In the genomic region with DNA sequence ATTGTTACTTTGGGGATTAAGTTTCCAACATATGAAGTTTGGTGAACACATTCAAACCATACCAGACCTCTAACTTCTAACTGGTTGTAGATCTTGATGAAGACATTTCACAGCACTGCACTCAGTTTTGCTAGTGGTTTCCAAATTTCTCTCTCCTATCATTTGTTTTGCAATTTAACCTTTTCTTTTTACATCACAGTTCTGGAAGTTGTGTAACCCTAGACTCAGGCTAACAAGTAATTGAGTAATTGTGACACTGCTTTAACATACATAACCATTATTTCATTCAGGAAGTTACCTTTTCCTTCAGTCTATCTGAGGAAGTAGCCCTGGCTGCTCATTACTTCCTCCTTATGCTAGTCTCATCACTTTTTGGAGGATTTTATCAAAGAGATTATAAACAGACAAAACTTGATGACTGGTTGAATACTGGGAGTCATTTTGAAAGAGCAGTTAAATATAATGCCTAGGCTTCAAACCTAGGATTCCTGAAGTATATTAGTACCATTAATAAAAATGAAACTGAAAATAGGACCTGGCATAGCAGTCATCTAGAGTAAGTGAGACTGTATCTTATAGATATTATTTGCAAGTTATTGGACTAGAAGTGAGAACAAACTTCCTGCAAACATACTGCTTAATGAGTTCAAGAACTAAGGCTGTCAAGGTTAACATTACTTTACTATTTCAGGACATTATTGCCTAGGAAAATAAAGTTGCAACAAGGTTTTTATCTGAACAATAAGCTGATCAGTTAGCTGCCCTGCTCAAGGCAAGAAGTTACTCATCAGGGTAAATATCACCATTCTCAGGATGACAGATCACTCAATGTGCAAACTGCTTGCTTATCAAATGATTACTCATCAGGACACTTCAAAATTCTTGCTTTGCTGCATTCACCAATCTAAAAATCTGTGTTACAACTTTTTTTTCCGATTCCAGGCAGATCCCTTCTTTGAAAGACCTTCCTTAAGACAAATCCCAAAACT, we compare ENCODE assay signal across 13 cellular contexts. TPM values are rescaled to one million over a fixed set of nuclear protein-coding genes. Genes with fewer than 3 reads are reported as not detected.
DNase-seq lines count a peak whose midpoint lies in the region; ATAC-seq and TF ChIP-seq lines count a peak whose summit lies in the region.
"Had no signal": no experiment of that assay in that cellular context is flagged by ENCODE, and none has a peak within 500 bp of the region (broad histone marks: within the 10 kb centered on the region; RNA-seq: fewer than 3 reads in every experiment).

No MANE protein-coding gene starts in this region.

- no peak overlapping the region for H3K4me2 ChIP-seq in osteoblast (ENCODE audit: insufficient read depth, low read length)

- H3K36me3 Mint-ChIP-seq in activated CD8-positive, alpha-beta memory T cell treated with anti-CD3 and anti-CD28 coated beads, Interleukin-2, amount 10 ng/mL, durations not matched to agents 7 days and 5 days: no peaks in the 10 kb centered on the region

- H3K27ac ChIP-seq in osteoblast (ENCODE audit: low read depth, low read length): no peak overlapping the region

- H3K4me3 Mint-ChIP-seq in activated CD8-positive, alpha-beta memory T cell treated with anti-CD3 and anti-CD28 coated beads, Interleukin-2, amount 10 ng/mL, durations not matched to agents 7 days and 5 days: peak overlapping the region; percentile 31

- no peaks in the 10 kb centered on the region for H3K9me3 Mint-ChIP-seq in activated CD8-positive, alpha-beta memory T cell treated with anti-CD3 and anti-CD28 coated beads, Interleukin-2, amount 10 ng/mL, durations not matched to agents 7 days and 5 days (ENCODE audit: low read depth)

- ATAC-seq in activated CD8-positive, alpha-beta memory T cell treated with anti-CD3 and anti-CD28 coated beads, Interleukin-2, amount 10 ng/mL, durations not matched to agents 7 days and 5 days: peak; percentile 79
- ATAC-seq in HG02870 (IDR thresholded peaks at IDR 0.05; ENCODE audit: unreplicated experiment): peak; percentile 63

- peak overlapping the region; percentile 77 for H3K27ac Mint-ChIP-seq in activated CD8-positive, alpha-beta memory T cell treated with anti-CD3 and anti-CD28 coated beads, Interleukin-2, amount 10 ng/mL, durations not matched to agents 7 days and 5 days

- no peaks in the 10 kb centered on the region for H3K27me3 ChIP-seq in osteoblast (ENCODE audit: insufficient read depth, low read length)

- no peaks in the 10 kb centered on the region for H3K79me2 ChIP-seq in osteoblast (ENCODE audit: insufficient read depth, low read length)

- H3K36me3 ChIP-seq in osteoblast (ENCODE audit: insufficient read depth, low read length): no peaks in the 10 kb centered on the region

- H3K9me3 ChIP-seq in osteoblast (ENCODE audit: low read depth, low read length): no peaks in the 10 kb centered on the region

- H2AFZ ChIP-seq in osteoblast (ENCODE audit: low read length): no peak overlapping the region

- CTCF ChIA-PET in activated CD8-positive, alpha-beta memory T cell treated with anti-CD3 and anti-CD28 coated beads, Interleukin-2, amount 10 ng/mL, durations not matched to agents 7 days and 5 days (lab: Charles Lee): no interaction called here

- no peak for TF ChIP-seq CTCF in osteoblast (IDR thresholded peaks at IDR 0.05; ENCODE audit: extremely low read depth, low read depth, low read length)
- TF ChIP-seq CTCF in GM10266 (IDR thresholded peaks at IDR 0.05; ENCODE audit: control insufficient read depth, insufficient read depth, low read depth, missing control alignments): no peak

- no peaks in the 10 kb centered on the region for H3K27me3 Mint-ChIP-seq in activated CD8-positive, alpha-beta memory T cell treated with anti-CD3 and anti-CD28 coated beads, Interleukin-2, amount 10 ng/mL, durations not matched to agents 7 days and 5 days

- no peak for DNase-seq in activated CD8-positive, alpha-beta memory T cell treated with anti-CD3 and anti-CD28 coated beads, Interleukin-2, amount 10 ng/mL, durations not matched to agents 7 days and 5 days
- DNase-seq in activated CD8-positive, alpha-beta memory T cell treated with anti-CD3 and anti-CD28 coated beads for 24 hours: no peak
- DNase-seq in NOMO-1 treated with dmso at 0.1 percent for 144 hours (lab: John Stamatoyannopoulos, UW; ENCODE audit: unreplicated experiment): peak; percentile 39
- peak; percentile 14 for DNase-seq in osteoblast (ENCODE audit: insufficient read length, low spot score, missing footprints)
- no peak for DNase-seq in NCI-H1436 (lab: John Stamatoyannopoulos, UW)
- DNase-seq in stimulated activated CD4-positive, alpha-beta T cell treated with anti-CD3 and anti-CD28 coated beads, Interleukin-2, amount 100 ng/mL, for 48 hours: no peak
- DNase-seq in GM10266 (ENCODE audit: extremely low spot score): no peak
- DNase-seq: islet precursor cell, NCI-H1417 treated with DMSO at 0.1 percent for 48 hours had no signal

- H3K4me1 ChIP-seq in osteoblast (ENCODE audit: insufficient read depth, low read length): no peaks in the 10 kb centered on the region

- H4K20me1 ChIP-seq in osteoblast (ENCODE audit: insufficient read depth, low read length): no peaks in the 10 kb centered on the region

- no peak overlapping the region for H3K4me3 ChIP-seq in osteoblast (ENCODE audit: insufficient read depth, low read length)
- H3K4me3 ChIP-seq: smooth muscle cell had no signal

- peaks cover 17% of the 10 kb centered on the region for H3K4me1 Mint-ChIP-seq in activated CD8-positive, alpha-beta memory T cell treated with anti-CD3 and anti-CD28 coated beads, Interleukin-2, amount 10 ng/mL, durations not matched to agents 7 days and 5 days

RNA-seq across cellular contexts. Expression of a gene that starts 25.6 kb away (rescaled TPM):
- total RNA-seq in activated CD8-positive, alpha-beta memory T cell treated with anti-CD3 and anti-CD28 coated beads, Interleukin-2, amount 10 ng/mL, durations not matched to agents 7 days and 5 days: not detected
- not detected in 2 replicates for total RNA-seq in osteoblast
- total RNA-seq: A673, smooth muscle cell, urinary bladder had no signal

Comparison
In these comparisons a context has a peak if more than half of its experiments do, and no peak if none do; other contexts are left out.
1. DNase-seq: peak in NOMO-1 treated with dmso at 0.1 percent for 144 hours (single experiment) and osteoblast (single experiment); none in activated CD8-positive, alpha-beta memory T cell treated with anti-CD3 and anti-CD28 coated beads, Interleukin-2, amount 10 ng/mL, durations not matched to agents 7 days and 5 days (single experiment), activated CD8-positive, alpha-beta memory T cell treated with anti-CD3 and anti-CD28 coated beads for 24 hours (single experiment), NCI-H1436 (single experiment), stimulated activated CD4-positive, alpha-beta T cell treated with anti-CD3 and anti-CD28 coated beads, Interleukin-2, amount 100 ng/mL, for 48 hours (0 of 2) and GM10266 (single experiment).